In the genomic region with DNA sequence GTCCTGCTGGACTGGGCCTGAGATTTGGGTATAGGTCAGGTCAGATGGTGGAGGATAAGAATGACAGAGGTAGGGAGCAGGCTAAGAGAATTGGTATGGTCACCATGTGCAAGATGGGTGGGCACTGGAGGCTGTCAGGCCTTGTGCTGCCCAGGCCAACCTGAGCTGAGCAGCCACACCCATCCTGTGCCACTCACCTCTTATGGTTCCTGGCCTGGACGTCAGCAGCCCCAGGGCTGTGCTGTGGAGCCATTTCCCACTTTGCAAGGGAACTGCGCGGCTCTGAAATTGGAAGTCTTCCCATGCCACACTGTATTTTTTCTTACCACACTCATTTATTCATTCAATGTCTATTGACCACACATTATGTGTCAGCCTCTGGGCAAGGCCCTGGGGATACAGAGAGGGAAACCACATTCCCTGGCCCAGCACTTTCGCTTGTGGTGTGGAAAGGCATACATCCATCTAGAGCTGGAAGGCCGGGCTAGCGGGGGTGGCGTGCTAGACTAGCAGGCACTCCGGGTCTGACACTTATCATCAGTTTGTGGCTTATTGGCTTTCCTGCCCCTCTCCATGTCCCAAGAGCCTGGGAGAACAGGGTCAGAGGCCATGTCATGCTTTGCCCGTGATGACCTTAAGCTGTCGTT, we compare ENCODE assay signal across 28 cellular contexts. TPM values are rescaled to one million over a fixed set of nuclear protein-coding genes. Genes with fewer than 3 reads are reported as not detected.
DNase-seq lines count a peak whose midpoint lies in the region; ATAC-seq and TF ChIP-seq lines count a peak whose summit lies in the region.
"Had no signal": no experiment of that assay in that cellular context is flagged by ENCODE, and none has a peak within 500 bp of the region (broad histone marks: within the 10 kb centered on the region; RNA-seq: fewer than 3 reads in every experiment).

No MANE protein-coding gene starts in this region.

- H3K27ac ChIP-seq in upper lobe of right lung = no peak overlapping the region
- H3K27ac ChIP-seq in ascending aorta = no peak overlapping the region
- H3K27ac ChIP-seq: 22Rv1, prostate gland, skin epidermis, WERI-Rb-1 had no signal

- H3K4me1 Mint-ChIP-seq in activated naive CD8-positive, alpha-beta T cell treated with anti-CD3 and anti-CD28 coated beads, Interleukin-2, amount 10 ng/mL, durations not matched to agents 7 days and 5 days = no peaks in the 10 kb centered on the region
- H3K4me1 Mint-ChIP-seq in activated naive CD8-positive, alpha-beta T cell treated with anti-CD3 and anti-CD28 coated beads, Interleukin-2, amount 50 U/mL, for 24 hours = no peaks in the 10 kb centered on the region
- peaks cover 90% of the 10 kb centered on the region for H3K4me1 Mint-ChIP-seq in brain
- H3K4me1 Mint-ChIP-seq in activated T-helper 1 cell treated with anti-CD3 and anti-CD28 coated beads, Interleukin-12 subunit alpha, Interleukin-12 subunit beta, Interleukin-2, Interleukin-4 antibody, amounts not matched to agents 30 ng/mL and 10 ng/mL and 1 ng/mL, durations not matched to agents 14 hours and 24 hours and 36 hours (ENCODE audit: low read depth) = no peaks in the 10 kb centered on the region
- H3K4me1 Mint-ChIP-seq: T-cell had no signal

- H3K27me3 ChIP-seq in upper lobe of right lung (peaks cover 32% of the 10 kb centered on the region), ascending aorta (no peaks in the 10 kb centered on the region)

- no peaks in the 10 kb centered on the region for H3K36me3 ChIP-seq in upper lobe of right lung
- H3K36me3 ChIP-seq in ascending aorta = no peaks in the 10 kb centered on the region
- H3K36me3 ChIP-seq: HAP-1, prostate gland had no signal

- no peak for DNase-seq in activated naive CD8-positive, alpha-beta T cell treated with anti-CD3 and anti-CD28 coated beads, Interleukin-2, amount 10 ng/mL, durations not matched to agents 7 days and 5 days
- DNase-seq in activated naive CD8-positive, alpha-beta T cell treated with anti-CD3 and anti-CD28 coated beads, Interleukin-2, amount 50 U/mL, for 24 hours = no peak
- peak; percentile 89 for DNase-seq in RPMI7951 (ENCODE audit: low read depth)
- DNase-seq in upper lobe of right lung = no peak
- no peak for DNase-seq in activated T-helper 1 cell treated with anti-CD3 and anti-CD28 coated beads, Interleukin-12 subunit alpha, Interleukin-12 subunit beta, Interleukin-2, Interleukin-4 antibody, amounts not matched to agents 30 ng/mL and 10 ng/mL and 1 ng/mL, durations not matched to agents 14 hours and 24 hours and 36 hours (ENCODE audit: low spot score)
- DNase-seq in ascending aorta (ENCODE audit: low spot score in 2 of 2) = no peak
- no peak for DNase-seq in stimulated activated CD4-positive, alpha-beta T cell treated with anti-CD3 and anti-CD28 coated beads, Interleukin-4, amount 100 ng/mL, for 24 hours
- DNase-seq: activated CD8-positive, alpha-beta T cell treated with anti-CD3 and anti-CD28 coated beads for 36 hours; activated naive CD4-positive, alpha-beta T cell treated with anti-CD3 and anti-CD28 coated beads for 36 hours; activated T-cell treated with anti-CD3 and anti-CD28 coated beads, Interleukin-2, amount 50 U/mL, for 1 hour; foreskin fibroblast; GDM1; kidney glomerular epithelial cell; mesenchymal stem cell; MM.1S; NCI-H2029; NCI-H510A; stimulated activated CD4-positive, alpha-beta T cell treated with anti-CD3 and anti-CD28 coated beads, Interleukin-4, amount 100 ng/mL, for 1 hour; T-cell; WERI-Rb-1 had no signal

- H3K9me3 ChIP-seq in upper lobe of right lung (no peaks in the 10 kb centered on the region), ascending aorta (no peaks in the 10 kb centered on the region)
- H3K9me3 ChIP-seq: HAP-1, prostate gland had no signal

- H3K27me3 Mint-ChIP-seq in activated naive CD8-positive, alpha-beta T cell treated with anti-CD3 and anti-CD28 coated beads, Interleukin-2, amount 10 ng/mL, durations not matched to agents 7 days and 5 days = peaks cover 19% of the 10 kb centered on the region
- peaks cover 16% of the 10 kb centered on the region for H3K27me3 Mint-ChIP-seq in activated naive CD8-positive, alpha-beta T cell treated with anti-CD3 and anti-CD28 coated beads, Interleukin-2, amount 50 U/mL, for 24 hours
- H3K27me3 Mint-ChIP-seq in brain = no peaks in the 10 kb centered on the region
- H3K27me3 Mint-ChIP-seq in activated T-helper 1 cell treated with anti-CD3 and anti-CD28 coated beads, Interleukin-12 subunit alpha, Interleukin-12 subunit beta, Interleukin-2, Interleukin-4 antibody, amounts not matched to agents 30 ng/mL and 10 ng/mL and 1 ng/mL, durations not matched to agents 14 hours and 24 hours and 36 hours (ENCODE audit: insufficient read depth) = peaks cover 24% of the 10 kb centered on the region

- H3K27ac Mint-ChIP-seq in activated naive CD8-positive, alpha-beta T cell treated with anti-CD3 and anti-CD28 coated beads, Interleukin-2, amount 10 ng/mL, durations not matched to agents 7 days and 5 days = peak overlapping the region; percentile 54
- H3K27ac Mint-ChIP-seq in activated naive CD8-positive, alpha-beta T cell treated with anti-CD3 and anti-CD28 coated beads, Interleukin-2, amount 50 U/mL, for 24 hours = no peak overlapping the region
- H3K27ac Mint-ChIP-seq in brain = peak overlapping the region; percentile 13 to 96 (median 93)
- H3K27ac Mint-ChIP-seq in activated T-helper 1 cell treated with anti-CD3 and anti-CD28 coated beads, Interleukin-12 subunit alpha, Interleukin-12 subunit beta, Interleukin-2, Interleukin-4 antibody, amounts not matched to agents 30 ng/mL and 10 ng/mL and 1 ng/mL, durations not matched to agents 14 hours and 24 hours and 36 hours = no peak overlapping the region
- H3K27ac Mint-ChIP-seq: activated CD8-positive, alpha-beta T cell treated with anti-CD3 and anti-CD28 coated beads for 36 hours; activated naive CD4-positive, alpha-beta T cell treated with anti-CD3 and anti-CD28 coated beads for 36 hours; dendritic cell treated with granulocyte-macrophage colony-stimulating factor and Interleukin-4, amounts not matched to agents 40 ng/mL and 50 ng/mL, for 4 days; T-cell had no signal

- no peak overlapping the region for H3K4me3 Mint-ChIP-seq in activated naive CD8-positive, alpha-beta T cell treated with anti-CD3 and anti-CD28 coated beads, Interleukin-2, amount 10 ng/mL, durations not matched to agents 7 days and 5 days
- H3K4me3 Mint-ChIP-seq in activated naive CD8-positive, alpha-beta T cell treated with anti-CD3 and anti-CD28 coated beads, Interleukin-2, amount 50 U/mL, for 24 hours = no peak overlapping the region
- peak overlapping the region in 2 of 5 experiments; percentile 21 to 52 for H3K4me3 Mint-ChIP-seq in brain
- H3K4me3 Mint-ChIP-seq in activated T-helper 1 cell treated with anti-CD3 and anti-CD28 coated beads, Interleukin-12 subunit alpha, Interleukin-12 subunit beta, Interleukin-2, Interleukin-4 antibody, amounts not matched to agents 30 ng/mL and 10 ng/mL and 1 ng/mL, durations not matched to agents 14 hours and 24 hours and 36 hours = no peak overlapping the region
- H3K4me3 Mint-ChIP-seq: activated CD8-positive, alpha-beta T cell treated with anti-CD3 and anti-CD28 coated beads for 36 hours; activated naive CD4-positive, alpha-beta T cell treated with anti-CD3 and anti-CD28 coated beads for 36 hours; dendritic cell treated with granulocyte-macrophage colony-stimulating factor and Interleukin-4, amounts not matched to agents 40 ng/mL and 50 ng/mL, for 4 days; nephron; T-cell had no signal

- H3K9me3 Mint-ChIP-seq in activated naive CD8-positive, alpha-beta T cell treated with anti-CD3 and anti-CD28 coated beads, Interleukin-2, amount 10 ng/mL, durations not matched to agents 7 days and 5 days = no peaks in the 10 kb centered on the region
- no peaks in the 10 kb centered on the region for H3K9me3 Mint-ChIP-seq in activated naive CD8-positive, alpha-beta T cell treated with anti-CD3 and anti-CD28 coated beads, Interleukin-2, amount 50 U/mL, for 24 hours
- peaks cover 0 to 4% (median 0%) of the 10 kb centered on the region in 5 experiments for H3K9me3 Mint-ChIP-seq in brain
- H3K9me3 Mint-ChIP-seq in activated T-helper 1 cell treated with anti-CD3 and anti-CD28 coated beads, Interleukin-12 subunit alpha, Interleukin-12 subunit beta, Interleukin-2, Interleukin-4 antibody, amounts not matched to agents 30 ng/mL and 10 ng/mL and 1 ng/mL, durations not matched to agents 14 hours and 24 hours and 36 hours = no peaks in the 10 kb centered on the region
- H3K9me3 Mint-ChIP-seq: activated CD8-positive, alpha-beta T cell treated with anti-CD3 and anti-CD28 coated beads for 36 hours; activated naive CD4-positive, alpha-beta T cell treated with anti-CD3 and anti-CD28 coated beads for 36 hours; dendritic cell treated with granulocyte-macrophage colony-stimulating factor and Interleukin-4, amounts not matched to agents 40 ng/mL and 50 ng/mL, for 4 days; nephron; T-cell had no signal

- H3K36me3 Mint-ChIP-seq in activated naive CD8-positive, alpha-beta T cell treated with anti-CD3 and anti-CD28 coated beads, Interleukin-2, amount 10 ng/mL, durations not matched to agents 7 days and 5 days = peaks cover 2% of the 10 kb centered on the region
- H3K36me3 Mint-ChIP-seq in activated naive CD8-positive, alpha-beta T cell treated with anti-CD3 and anti-CD28 coated beads, Interleukin-2, amount 50 U/mL, for 24 hours (ENCODE audit: low read depth) = no peaks in the 10 kb centered on the region
- H3K36me3 Mint-ChIP-seq in brain = peaks cover 17% of the 10 kb centered on the region
- H3K36me3 Mint-ChIP-seq in activated T-helper 1 cell treated with anti-CD3 and anti-CD28 coated beads, Interleukin-12 subunit alpha, Interleukin-12 subunit beta, Interleukin-2, Interleukin-4 antibody, amounts not matched to agents 30 ng/mL and 10 ng/mL and 1 ng/mL, durations not matched to agents 14 hours and 24 hours and 36 hours (ENCODE audit: low read depth) = no peaks in the 10 kb centered on the region
- H3K36me3 Mint-ChIP-seq: T-cell had no signal

- intact Hi-C loops in upper lobe of right lung (cut with DNase I) (no loop called here), ascending aorta (cut with DNase I) (no loop called here)
- intact Hi-C loops in activated T-helper 1 cell treated with anti-CD3 and anti-CD28 coated beads, Interleukin-12 subunit alpha, Interleukin-12 subunit beta, Interleukin-2, Interleukin-4 antibody, amounts not matched to agents 30 ng/mL and 10 ng/mL and 1 ng/mL, durations not matched to agents 14 hours and 24 hours and 36 hours (cut with micrococcal nuclease) = no loop called here

- TF ChIP-seq CTCF in brain (conservative IDR thresholded peaks at IDR 0.05) = no peak
- TF ChIP-seq CTCF in upper lobe of right lung (IDR thresholded peaks at IDR 0.05) = no peak
- TF ChIP-seq CTCF in ascending aorta (IDR thresholded peaks at IDR 0.05) = no peak

- POLR2A ChIA-PET in activated naive CD8-positive, alpha-beta T cell treated with anti-CD3 and anti-CD28 coated beads, Interleukin-2, amount 10 ng/mL, durations not matched to agents 7 days and 5 days (lab: Charles Lee) = no interaction called here

- ATAC-seq in activated naive CD8-positive, alpha-beta T cell treated with anti-CD3 and anti-CD28 coated beads, Interleukin-2, amount 10 ng/mL, durations not matched to agents 7 days and 5 days (ENCODE audit: low read depth) = no peak
- ATAC-seq in activated naive CD8-positive, alpha-beta T cell treated with anti-CD3 and anti-CD28 coated beads, Interleukin-2, amount 50 U/mL, for 24 hours = no peak
- peak; percentile 13 for ATAC-seq in upper lobe of right lung
- ATAC-seq: activated CD8-positive, alpha-beta T cell treated with anti-CD3 and anti-CD28 coated beads for 36 hours; Right ventricle myocardium inferior; T-cell had no signal

- no peak overlapping the region for H3K4me3 ChIP-seq in upper lobe of right lung
- H3K4me3 ChIP-seq in ascending aorta = no peak overlapping the region
- H3K4me3 ChIP-seq: HAP-1, prostate gland, skin epidermis had no signal

- no peaks in the 10 kb centered on the region for H3K4me1 ChIP-seq in upper lobe of right lung
- no peaks in the 10 kb centered on the region for H3K4me1 ChIP-seq in ascending aorta
- H3K4me1 ChIP-seq: prostate gland had no signal

RNA-seq across cellular contexts. Expression of gene POLG, which starts 51.1 kb away (rescaled TPM):
- total RNA-seq in activated naive CD8-positive, alpha-beta T cell treated with anti-CD3 and anti-CD28 coated beads, Interleukin-2, amount 10 ng/mL, durations not matched to agents 7 days and 5 days = 100 to 1,000 TPM; 138 to 139 TPM
- 47.9 and 51.9 TPM in 2 replicates for total RNA-seq in RPMI7951 (2014; rRNA removed; shearing (Covaris generic))
- 36.8 TPM for polyA plus RNA-seq in brain (ENCODE audit: insufficient read depth, low read depth, low replicate concordance)
- total RNA-seq in upper lobe of right lung (56.6 TPM), ascending aorta (69.1 TPM)
- total RNA-seq in activated T-helper 1 cell treated with anti-CD3 and anti-CD28 coated beads, Interleukin-12 subunit alpha, Interleukin-12 subunit beta, Interleukin-2, Interleukin-4 antibody, amounts not matched to agents 30 ng/mL and 10 ng/mL and 1 ng/mL, durations not matched to agents 14 hours and 24 hours and 36 hours = 116 and 134 TPM in 2 replicates

Comparison
In these comparisons a context has a peak if more than half of its experiments do, and no peak if none do; other contexts are left out.
1. H3K27ac Mint-ChIP-seq: peak in activated naive CD8-positive, alpha-beta T cell treated with anti-CD3 and anti-CD28 coated beads, Interleukin-2, amount 10 ng/mL, durations not matched to agents 7 days and 5 days (single experiment) and brain (5 of 5); none in activated naive CD8-positive, alpha-beta T cell treated with anti-CD3 and anti-CD28 coated beads, Interleukin-2, amount 50 U/mL, for 24 hours (single experiment) and activated T-helper 1 cell treated with anti-CD3 and anti-CD28 coated beads, Interleukin-12 subunit alpha, Interleukin-12 subunit beta, Interleukin-2, Interleukin-4 antibody, amounts not matched to agents 30 ng/mL and 10 ng/mL and 1 ng/mL, durations not matched to agents 14 hours and 24 hours and 36 hours (single experiment).